In the genomic region with DNA sequence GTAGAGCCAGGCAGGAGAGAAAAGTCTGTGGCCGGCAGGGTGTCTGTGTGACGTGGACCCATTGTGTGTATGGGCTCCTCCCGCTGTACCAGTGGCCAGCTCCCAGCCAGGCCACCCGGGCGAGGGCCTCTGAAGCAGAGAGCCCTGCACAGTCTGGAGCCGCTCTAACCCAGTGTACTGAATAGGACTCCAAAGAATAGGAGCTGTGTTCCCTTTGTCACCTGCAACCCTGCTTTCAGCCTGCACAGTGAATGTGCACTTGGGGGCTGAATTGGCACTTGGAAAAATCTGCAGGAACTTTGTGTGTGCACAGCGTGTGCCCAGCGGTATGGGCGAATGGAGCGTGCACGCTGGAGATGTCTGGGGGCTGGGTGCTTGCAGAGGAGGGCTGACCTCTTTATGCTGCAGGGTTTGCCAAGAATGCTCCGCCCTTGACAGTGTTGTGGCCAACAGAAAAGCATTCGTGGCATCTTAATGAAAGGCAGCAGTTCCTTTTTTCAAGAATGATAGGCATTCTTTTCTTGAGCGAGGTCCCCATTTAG, we compare ENCODE assay signal across 13 cellular contexts.
DNase-seq lines count a peak whose midpoint lies in the region; FAIRE-seq and TF ChIP-seq lines count a peak whose summit lies in the region.
"Had no signal": no experiment of that assay in that cellular context is flagged by ENCODE, and none has a peak within 500 bp of the region (broad histone marks: within the 10 kb centered on the region; RNA-seq: fewer than 3 reads in every experiment).

No MANE protein-coding gene starts in this region.

- H3K27me3 ChIP-seq in dorsolateral prefrontal cortex (no peaks in the 10 kb centered on the region), mesendoderm (ENCODE audit: insufficient read depth, low read length, poor library complexity) (no peaks in the 10 kb centered on the region), suprapubic skin (no peaks in the 10 kb centered on the region), spleen (replicated peaks in 1 of 7) (no peaks in the 10 kb centered on the region)
- H3K27me3 ChIP-seq: tibial artery had no signal

- H4K5ac ChIP-seq in mesendoderm (ENCODE audit: low read length): no peak overlapping the region

- no peak overlapping the region for H2BK15ac ChIP-seq in mesendoderm (replicated peaks; ENCODE audit: low read depth)

- no peak overlapping the region for H4K8ac ChIP-seq in mesendoderm (ENCODE audit: low read depth, low read length)

- H3K36me3 ChIP-seq in mesendoderm (ENCODE audit: control insufficient read depth, insufficient read depth, low read length) (no peaks in the 10 kb centered on the region), suprapubic skin (no peaks in the 10 kb centered on the region), spleen (no peaks in the 10 kb centered on the region)
- H3K36me3 ChIP-seq: tibial artery had no signal

- H3K23ac ChIP-seq in mesendoderm (ENCODE audit: low read length): no peak overlapping the region

- no peak for TF ChIP-seq EP300 in suprapubic skin (IDR thresholded peaks at IDR 0.05)

- WGBS in mesendoderm (ENCODE audit: extremely low coverage, insufficient coverage, low lambda C conversion rate): no CpG with 5 or more reads among the region's 14 CpGs
- WGBS in suprapubic skin: 35% methylated on average over 13 of the region's 14 CpGs
- WGBS in spleen, 5 donors: 74 to 88% (median 78%) methylated on average over 13 to 14 of the region's 14 CpGs

- no peaks in the 10 kb centered on the region for H3K79me2 ChIP-seq in mesendoderm (ENCODE audit: control insufficient read depth, insufficient read depth, low read length)

- H3K18ac ChIP-seq in mesendoderm (ENCODE audit: low read length): no peak overlapping the region

- H3K4me1 ChIP-seq in mesendoderm (ENCODE audit: control insufficient read depth, low read depth, low read length): peaks cover 3% of the 10 kb centered on the region
- peaks cover 24% of the 10 kb centered on the region for H3K4me1 ChIP-seq in suprapubic skin
- H3K4me1 ChIP-seq in spleen: peaks cover 0 to 7% (median 0%) of the 10 kb centered on the region in 6 donors

- no peak overlapping the region for H2BK120ac ChIP-seq in mesendoderm (ENCODE audit: low read depth, low read length)

- H3K4me3 ChIP-seq in dorsolateral prefrontal cortex (peak overlapping the region in 36 of 59 donors; percentile 2 to 56 (median 26)), mesendoderm (ENCODE audit: low read length) (no peak overlapping the region), suprapubic skin (no peak overlapping the region), spleen (no peak overlapping the region)
- H3K4me3 ChIP-seq: tibial artery had no signal

- peak overlapping the region in 57 of 59 donors; percentile 14 to 94 (median 83) for H3K27ac ChIP-seq in dorsolateral prefrontal cortex
- H3K27ac ChIP-seq in mesendoderm (ENCODE audit: low read depth, low read length): no peak overlapping the region
- peak overlapping the region; percentile 2 for H3K27ac ChIP-seq in suprapubic skin
- H3K27ac ChIP-seq in spleen: no peak overlapping the region

- TF ChIP-seq CTCF in dorsolateral prefrontal cortex (IDR thresholded peaks at IDR 0.05 in 54 of 56, conservative IDR thresholded peaks at IDR 0.05 in 2 of 56; ENCODE audit: low read depth in 1 of 56, partially characterized antibody in 56 of 56): peak in 19 of 56 donors; percentile 1 to 41 (median 24)
- no peak for TF ChIP-seq CTCF in suprapubic skin (IDR thresholded peaks at IDR 0.05)
- no peak for TF ChIP-seq CTCF in spleen (IDR thresholded peaks at IDR 0.05 in 8 of 11, conservative IDR thresholded peaks at IDR 0.05 in 3 of 11)

- H3K79me1 ChIP-seq in mesendoderm (ENCODE audit: low read length): peaks cover 6% of the 10 kb centered on the region

- TF ChIP-seq POLR2A in suprapubic skin (IDR thresholded peaks at IDR 0.05): no peak
- no peak for TF ChIP-seq POLR2A in spleen (IDR thresholded peaks at IDR 0.05)

- no peak overlapping the region for H3K9ac ChIP-seq in mesendoderm (ENCODE audit: low read length)

- H3K4me2 ChIP-seq in mesendoderm (ENCODE audit: low read length): no peak overlapping the region

- DNase-seq in MV-4-11 (lab: John Stamatoyannopoulos, UW): peak; percentile 60
- peak; percentile 11 to 91 (median 82) for DNase-seq in dorsolateral prefrontal cortex
- DNase-seq in mesendoderm: peak; percentile 48
- DNase-seq in suprapubic skin (ENCODE audit: low spot score in 2 of 2): no peak
- DNase-seq in RCC 7860 (ENCODE audit: low spot score): no peak
- DNase-seq in DMS153 treated with DMSO at 0.1 percent for 48 hours (lab: John Stamatoyannopoulos, UW; ENCODE audit: unreplicated experiment): no peak
- DNase-seq in cerebellar nuclear complex (lab: John Stamatoyannopoulos, UW): no peak
- DNase-seq in spleen: no peak
- DNase-seq: activated B cell treated with CpG ODN at 0.5 μM for 24 hours; dermis blood vessel endothelial cell; EL; stimulated activated CD4-positive, alpha-beta T cell treated with anti-CD3 and anti-CD28 coated beads, Interleukin-4, amount 100 ng/mL, for 24 hours; tibial artery had no signal

- no peak overlapping the region for H3K4ac ChIP-seq in mesendoderm (ENCODE audit: low read depth, low read length)

- H3K56ac ChIP-seq in mesendoderm (ENCODE audit: low read length): no peak overlapping the region

- intact Hi-C loops in dorsolateral prefrontal cortex (cut with DNase I): loop anchor here (2.0 to 10.0 kb wide), 3 partner anchors 120 to 222 kb away; a partner anchor contains a TSS
- intact Hi-C loops in spleen (cut with DNase I; ENCODE audit: low total_unique reads): no loop called here

- H2AK5ac ChIP-seq in mesendoderm (ENCODE audit: low read length): no peak overlapping the region

- no peak for FAIRE-seq in RCC 7860 (lab: Jason Lieb, UNC)

- no peak overlapping the region for H2BK5ac ChIP-seq in mesendoderm (ENCODE audit: low read length)

- H3K9me3 ChIP-seq in suprapubic skin (no peaks in the 10 kb centered on the region), spleen (no peaks in the 10 kb centered on the region)
- H3K9me3 ChIP-seq: tibial artery had no signal

Comparison
In these comparisons a context has a peak if more than half of its experiments do, and no peak if none do; other contexts are left out.
1. DNase-seq: peak in MV-4-11 (single experiment), dorsolateral prefrontal cortex (10 of 10) and mesendoderm (single experiment); none in suprapubic skin (0 of 2), RCC 7860 (single experiment), DMS153 treated with DMSO at 0.1 percent for 48 hours (single experiment), cerebellar nuclear complex (0 of 2) and spleen (single experiment).
2. H3K27ac ChIP-seq: peak in dorsolateral prefrontal cortex (57 of 59) and suprapubic skin (single experiment); none in mesendoderm (single experiment) and spleen (0 of 8).
3. H3K4me3 ChIP-seq: peak in dorsolateral prefrontal cortex (36 of 59); none in mesendoderm (single experiment), suprapubic skin (single experiment) and spleen (0 of 8).